In genomic region chr3:149224736-149225594, GRCh38 we compare ENCODE assay signal across 8 cellular contexts. TPM values are rescaled to one million over a fixed set of nuclear protein-coding genes. Genes with fewer than 3 reads are reported as not detected.
A peak's percentile ranks its signal among the peaks of the same experiment; 100 is the strongest.
DNase-seq lines count a peak whose midpoint lies in the region; ATAC-seq and TF ChIP-seq lines count a peak whose summit lies in the region.

No MANE protein-coding gene starts in this region.

- H3K27me3 Mint-ChIP-seq in progenitor cell of endocrine pancreas: no peaks in the 10 kb centered on the region

- no peak overlapping the region for H3K27ac Mint-ChIP-seq in progenitor cell of endocrine pancreas

- H3K36me3 Mint-ChIP-seq in progenitor cell of endocrine pancreas (ENCODE audit: insufficient read depth): no peaks in the 10 kb centered on the region

- H3K4me3 ChIP-seq in cardiac fibroblast (replicated peaks in 1 of 2; ENCODE audit: low read depth in 2 of 2, low read length in 2 of 2): peak overlapping the region; percentile 29 to 41
- H3K4me3 ChIP-seq in lung: peak overlapping the region; percentile 10
- H3K4me3 ChIP-seq in thyroid gland (replicated peaks in 1 of 3): no peak overlapping the region

- peaks cover 28% of the 10 kb centered on the region for H3K4me1 Mint-ChIP-seq in progenitor cell of endocrine pancreas (ENCODE audit: low read depth)

- intact Hi-C loops in thyroid gland (cut with DNase I): no loop called here

- H3K9me3 Mint-ChIP-seq in progenitor cell of endocrine pancreas (ENCODE audit: low read depth): no peaks in the 10 kb centered on the region

- H3K27me3 ChIP-seq in lung (ENCODE audit: control insufficient read depth, insufficient read depth) (no peaks in the 10 kb centered on the region), thyroid gland (no peaks in the 10 kb centered on the region)

- DNase-seq in AG08396 (ENCODE audit: low spot score) (peak; percentile 62), RPMI7951 (ENCODE audit: low read depth) (peak; percentile 92), cardiac fibroblast (ENCODE audit: low read depth in 2 of 2) (peak; percentile 74 to 95), lung (ENCODE audit: low spot score) (no peak), thyroid gland (no peak), progenitor cell of endocrine pancreas (ENCODE audit: low spot score, unreplicated experiment) (no peak)

- H3K4me1 ChIP-seq in lung (ENCODE audit: control insufficient read depth in 2 of 2, insufficient read depth in 2 of 2, low read length in 2 of 2) (peaks cover 0 to 2% of the 10 kb centered on the region in 2 donors), thyroid gland (peaks cover 10 to 34% of the 10 kb centered on the region in 2 donors)

- no peak for TF ChIP-seq POLR2A in thyroid gland (IDR thresholded peaks at IDR 0.05)

- ATAC-seq in GM18861 (IDR thresholded peaks at IDR 0.05; ENCODE audit: unreplicated experiment) (peak; percentile 96), HG03064 (IDR thresholded peaks at IDR 0.05; ENCODE audit: low read depth, unreplicated experiment) (peak; percentile 96), lung (ENCODE audit: insufficient read depth, low FRiP score) (peak; percentile 93)

- H3K9me3 ChIP-seq in lung (ENCODE audit: control insufficient read depth in 2 of 2, insufficient read depth in 1 of 2, low read length in 1 of 2) (no peaks in the 10 kb centered on the region), thyroid gland (no peaks in the 10 kb centered on the region)

- H3K27ac ChIP-seq in lung (ENCODE audit: low read depth in 1 of 2, low read length in 1 of 2) (peak overlapping the region; percentile 74 to 89), thyroid gland (peak overlapping the region; percentile 56 to 79 (median 75))

- H3K4me3 Mint-ChIP-seq in progenitor cell of endocrine pancreas (ENCODE audit: low read depth): no peak overlapping the region

- H3K36me3 ChIP-seq in lung (ENCODE audit: control insufficient read depth in 2 of 2, insufficient read depth in 2 of 2, low read length in 2 of 2) (no peaks in the 10 kb centered on the region), thyroid gland (no peaks in the 10 kb centered on the region)

- 2 to 5% methylated on average over 9 of the region's 9 CpGs for WGBS in lung, 2 donors
- WGBS in thyroid gland, 2 donors: 10 to 14% methylated on average over 9 of the region's 9 CpGs

- TF ChIP-seq CTCF in cardiac fibroblast (IDR thresholded peaks at IDR 0.05; ENCODE audit: low read depth, low read length) (no peak), lung (IDR thresholded peaks at IDR 0.05; ENCODE audit: control extremely low read depth, extremely low read depth) (no peak), thyroid gland (IDR thresholded peaks at IDR 0.05) (no peak), progenitor cell of endocrine pancreas (IDR thresholded peaks at IDR 0.05; ENCODE audit: unreplicated experiment) (no peak)

RNA-seq across cellular contexts. Expression of gene CP, which starts 3.3 kb away (rescaled TPM):
- 0.39 TPM in 1 of 2 replicates, not detected in the other for total RNA-seq in RPMI7951 (2014; rRNA removed; shearing (Covaris generic))
- total RNA-seq in lung: 100 to 1,000 TPM in 1 of 2 donors, 10 to 100 TPM in 1; 89.8 to 143 TPM
- 10 to 100 TPM; 16.4 to 47.2 TPM for polyA plus RNA-seq in lung
- total RNA-seq in thyroid gland: 100 to 1,000 TPM in 1 of 4 donors, 10 to 100 TPM in 2, 1 to 10 TPM in 1; 5.0 to 111 (median 34.6) TPM
- 0.93 and 1.0 TPM in 2 replicates for total RNA-seq in progenitor cell of endocrine pancreas

Comparison
In these comparisons a context has a peak if more than half of its experiments do, and no peak if none do; other contexts are left out.
1. DNase-seq: peak in AG08396 (single experiment), RPMI7951 (single experiment) and cardiac fibroblast (2 of 2); none in lung (single experiment), thyroid gland (0 of 2) and progenitor cell of endocrine pancreas (single experiment).
2. H3K4me3 ChIP-seq: peak in cardiac fibroblast (2 of 2) and lung (single experiment); none in thyroid gland (0 of 3).
3. Peak in every context shown above with its lines, with median percentiles within 50 percentile points of each other: ATAC-seq.